In the genomic region with DNA sequence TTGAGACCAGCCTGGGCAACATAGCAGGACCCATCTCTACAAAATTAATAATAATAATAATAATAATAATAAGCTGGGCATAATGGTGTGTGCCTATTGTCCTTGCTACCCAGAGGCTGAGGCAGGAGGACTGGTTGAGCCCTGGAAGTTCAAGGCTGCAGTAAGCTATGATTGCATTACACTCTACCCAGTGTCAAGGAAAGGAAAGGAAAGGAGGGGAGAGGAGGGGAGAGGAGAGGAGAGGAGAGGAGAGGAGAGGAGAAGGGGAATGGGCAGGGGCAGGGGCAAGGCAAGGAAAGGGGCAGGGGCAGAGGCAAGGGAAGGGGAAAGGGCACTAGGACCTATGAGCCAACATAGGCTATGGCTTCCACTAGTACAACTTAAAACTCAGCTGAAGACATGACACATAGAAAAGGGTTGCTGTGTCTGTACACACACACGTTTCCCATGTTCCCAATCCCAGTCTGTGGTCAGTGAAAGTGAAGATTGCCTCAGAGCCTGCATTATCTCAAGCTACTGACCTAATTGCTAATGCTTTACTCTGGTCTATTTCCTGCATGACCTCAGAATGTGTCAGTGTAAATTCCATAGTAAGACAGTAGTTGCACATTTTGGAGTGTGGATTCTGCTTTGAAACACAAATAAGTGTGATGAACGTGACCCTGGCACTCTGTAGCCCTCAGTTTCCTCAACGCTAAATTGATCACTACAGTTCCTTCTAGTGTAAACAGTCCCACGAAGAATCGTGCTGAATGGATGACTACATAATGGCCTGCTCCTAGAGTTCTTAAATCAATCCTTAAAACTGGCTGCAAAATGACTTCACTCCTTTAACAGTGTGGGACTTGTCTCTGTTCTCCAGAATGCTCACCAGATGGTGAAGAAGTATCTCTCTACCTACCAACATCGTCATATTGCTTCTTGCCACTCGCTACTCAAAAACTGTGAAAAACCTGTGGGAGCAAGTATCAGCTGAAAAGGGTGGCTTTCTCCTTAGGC, we compare ENCODE assay signal across 13 cellular contexts.
DNase-seq lines count a peak whose midpoint lies in the region; ATAC-seq and TF ChIP-seq lines count a peak whose summit lies in the region.
"Had no signal": no experiment of that assay in that cellular context is flagged by ENCODE, and none has a peak within 500 bp of the region (broad histone marks: within the 10 kb centered on the region; RNA-seq: fewer than 3 reads in every experiment).

No MANE protein-coding gene starts in this region.

- ATAC-seq in natural killer cell treated with Interleukin-12 subunit alpha and Interleukin-12 subunit beta and Interleukin-15 and Interleukin-18, amount 100 ng/mL, for 72 hours, result no peak

- no peaks in the 10 kb centered on the region for H3K36me3 Mint-ChIP-seq in nephron progenitor cell (ENCODE audit: low read depth)
- H3K36me3 Mint-ChIP-seq in natural killer cell treated with Interleukin-12 subunit alpha and Interleukin-12 subunit beta and Interleukin-15 and Interleukin-18, amount 100 ng/mL, for 72 hours, result no peaks in the 10 kb centered on the region

- H3K27ac ChIP-seq in tibial artery, result no peak overlapping the region
- H3K27ac ChIP-seq: neutrophil had no signal

- TF ChIP-seq CTCF in fibroblast of villous mesenchyme (IDR thresholded peaks at IDR 0.05; ENCODE audit: insufficient read depth, low read depth, low read length), result no peak
- TF ChIP-seq CTCF in nephron progenitor cell (IDR thresholded peaks at IDR 0.05), result no peak
- no peak for TF ChIP-seq CTCF in tibial artery (IDR thresholded peaks at IDR 0.05)

- no peaks in the 10 kb centered on the region for H3K9me3 ChIP-seq in tibial artery
- H3K9me3 ChIP-seq: neutrophil had no signal

- H3K27ac Mint-ChIP-seq in nephron progenitor cell, result peak overlapping the region; percentile 81
- H3K27ac Mint-ChIP-seq in natural killer cell treated with Interleukin-12 subunit alpha and Interleukin-12 subunit beta and Interleukin-15 and Interleukin-18, amount 100 ng/mL, for 72 hours, result no peak overlapping the region
- H3K27ac Mint-ChIP-seq: endodermal cell had no signal

- peak; percentile 51 for DNase-seq in Caki2 (ENCODE audit: low read depth)
- peak; percentile 89 for DNase-seq in RPMI7951 (ENCODE audit: low read depth)
- DNase-seq in fibroblast of villous mesenchyme (ENCODE audit: low read depth), result peak; percentile 99
- DNase-seq in nephron progenitor cell, result no peak
- no peak for DNase-seq in natural killer cell treated with Interleukin-12 subunit alpha and Interleukin-12 subunit beta and Interleukin-15 and Interleukin-18, amount 100 ng/mL, for 72 hours (ENCODE audit: low spot score)
- DNase-seq in cerebellar cortex (ENCODE audit: low spot score), result no peak
- DNase-seq in stimulated activated CD4-positive, alpha-beta T cell treated with anti-CD3 and anti-CD28 coated beads, Interleukin-1b, Interleukin-23, amount 100 ng/mL, for 48 hours, result no peak
- DNase-seq in tibial artery, result no peak
- DNase-seq: activated T-cell treated with anti-CD3 and anti-CD28 coated beads, Interleukin-2, amount 50 U/mL, for 1 hour; endodermal cell; NCI-H2029; T-helper 1 cell had no signal

- no peaks in the 10 kb centered on the region for H3K27me3 Mint-ChIP-seq in nephron progenitor cell (ENCODE audit: low read depth, poor library complexity)
- H3K27me3 Mint-ChIP-seq in natural killer cell treated with Interleukin-12 subunit alpha and Interleukin-12 subunit beta and Interleukin-15 and Interleukin-18, amount 100 ng/mL, for 72 hours, result peaks cover 0 to 7% of the 10 kb centered on the region in 2 donors

- in situ Hi-C loops in Caki2 (cut with HindIII; ENCODE audit: low pct_unique_long_range_greater_than_20kb, low sequenced_read_pairs), result no loop called here

- no peaks in the 10 kb centered on the region for H3K27me3 ChIP-seq in tibial artery
- H3K27me3 ChIP-seq: neutrophil had no signal

- H3K9me3 Mint-ChIP-seq in nephron progenitor cell, result no peaks in the 10 kb centered on the region
- H3K9me3 Mint-ChIP-seq in natural killer cell treated with Interleukin-12 subunit alpha and Interleukin-12 subunit beta and Interleukin-15 and Interleukin-18, amount 100 ng/mL, for 72 hours, result no peaks in the 10 kb centered on the region
- H3K9me3 Mint-ChIP-seq: endodermal cell had no signal

- intact Hi-C loops in tibial artery (cut with DNase I; ENCODE audit: low total_unique reads), result no loop called here

- H3K4me3 Mint-ChIP-seq in nephron progenitor cell, result no peak overlapping the region
- H3K4me3 Mint-ChIP-seq in natural killer cell treated with Interleukin-12 subunit alpha and Interleukin-12 subunit beta and Interleukin-15 and Interleukin-18, amount 100 ng/mL, for 72 hours, result no peak overlapping the region
- H3K4me3 Mint-ChIP-seq: endodermal cell had no signal

- no peaks in the 10 kb centered on the region for H3K4me1 ChIP-seq in tibial artery

- no peaks in the 10 kb centered on the region for H3K36me3 ChIP-seq in tibial artery
- H3K36me3 ChIP-seq: neutrophil had no signal

- peaks cover 40% of the 10 kb centered on the region for H3K4me1 Mint-ChIP-seq in nephron progenitor cell
- peaks cover 0 to 3% of the 10 kb centered on the region in 2 donors for H3K4me1 Mint-ChIP-seq in natural killer cell treated with Interleukin-12 subunit alpha and Interleukin-12 subunit beta and Interleukin-15 and Interleukin-18, amount 100 ng/mL, for 72 hours (ENCODE audit: low read depth in 2 of 2)
- H3K4me1 Mint-ChIP-seq: endodermal cell had no signal

- H3K4me3 ChIP-seq in fibroblast of villous mesenchyme (ENCODE audit: low read depth, low read length) (no peak overlapping the region), tibial artery (no peak overlapping the region)

Comparison
In these comparisons a context has a peak if more than half of its experiments do, and no peak if none do; other contexts are left out.
1. DNase-seq: peak in Caki2 (single experiment), RPMI7951 (single experiment) and fibroblast of villous mesenchyme (single experiment); none in nephron progenitor cell (single experiment), natural killer cell treated with Interleukin-12 subunit alpha and Interleukin-12 subunit beta and Interleukin-15 and Interleukin-18, amount 100 ng/mL, for 72 hours (single experiment), cerebellar cortex (single experiment), stimulated activated CD4-positive, alpha-beta T cell treated with anti-CD3 and anti-CD28 coated beads, Interleukin-1b, Interleukin-23, amount 100 ng/mL, for 48 hours (single experiment) and tibial artery (0 of 2).